ENCODE assay signal across 8 cellular contexts in genomic region chr16:29745853-29746345, GRCh38. TPM values are rescaled to one million over a fixed set of nuclear protein-coding genes. Genes with fewer than 3 reads are reported as not detected.
A peak's percentile ranks its signal among the peaks of the same experiment; 100 is the strongest.
DNase-seq lines count a peak whose midpoint lies in the region; ATAC-seq and TF ChIP-seq lines count a peak whose summit lies in the region.

A gene with protein sequence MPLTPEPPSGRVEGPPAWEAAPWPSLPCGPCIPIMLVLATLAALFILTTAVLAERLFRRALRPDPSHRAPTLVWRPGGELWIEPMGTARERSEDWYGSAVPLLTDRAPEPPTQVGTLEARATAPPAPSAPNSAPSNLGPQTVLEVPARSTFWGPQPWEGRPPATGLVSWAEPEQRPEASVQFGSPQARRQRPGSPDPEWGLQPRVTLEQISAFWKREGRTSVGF (minus strand): TSS chr16:29745990. CDS start chr16:29744951, 1,039 bp downstream.

- no peaks in the 10 kb centered on the region for H3K9me3 ChIP-seq in SU-DHL-6 (ENCODE audit: insufficient read depth, low read length)
- H3K9me3 ChIP-seq in mucosa of descending colon = no peaks in the 10 kb centered on the region

- peaks cover 37% of the 10 kb centered on the region for H3K4me1 ChIP-seq in mucosa of descending colon (ENCODE audit: low read depth)

- H3K9me2 ChIP-seq in SU-DHL-6 (replicated peaks; ENCODE audit: insufficient read depth, low read length) = no peaks in the 10 kb centered on the region

- TF ChIP-seq CTCF in SU-DHL-6 (IDR thresholded peaks at IDR 0.05; ENCODE audit: insufficient read depth, low read length, poor library complexity, severe bottlenecking) (no peak), mucosa of descending colon (IDR thresholded peaks at IDR 0.05) (no peak)

- H3K27me3 Mint-ChIP-seq in stimulated activated naive CD8-positive, alpha-beta T cell treated with anti-CD3 and anti-CD28 coated beads, Interleukin-15, Interleukin-2, amounts not matched to agents 100 ng/mL and 50 ng/mL, for 24 hours = no peaks in the 10 kb centered on the region

- peaks cover 32% of the 10 kb centered on the region for H3K36me3 Mint-ChIP-seq in stimulated activated naive CD8-positive, alpha-beta T cell treated with anti-CD3 and anti-CD28 coated beads, Interleukin-15, Interleukin-2, amounts not matched to agents 100 ng/mL and 50 ng/mL, for 24 hours (ENCODE audit: low read depth)

- peak within 1 kb of the TSS; percentile 40; the same call in 1 of the 2 replicates for H3K9ac ChIP-seq in SU-DHL-6 (ENCODE audit: low read length)

- H3K27ac Mint-ChIP-seq in stimulated activated naive CD8-positive, alpha-beta T cell treated with anti-CD3 and anti-CD28 coated beads, Interleukin-15, Interleukin-2, amounts not matched to agents 100 ng/mL and 50 ng/mL, for 24 hours = peak within 1 kb of the TSS; percentile 99

- peaks cover 71% of the 10 kb centered on the region for H3K4me1 Mint-ChIP-seq in stimulated activated naive CD8-positive, alpha-beta T cell treated with anti-CD3 and anti-CD28 coated beads, Interleukin-15, Interleukin-2, amounts not matched to agents 100 ng/mL and 50 ng/mL, for 24 hours (ENCODE audit: low read depth)

- no peak within 1 kb of the TSS for H3K27ac ChIP-seq in SU-DHL-6 (ENCODE audit: low read depth, low read length)

- peak; percentile 87 for DNase-seq in activated gamma-delta T cell treated with anti-CD3 and anti-CD28 coated beads, Interleukin-2, amount 50 U/mL, for 16 hours (ENCODE audit: low read depth)
- DNase-seq in mucosa of descending colon (peak; percentile 74 to 94 (median 77)), HPDE6-E6E7 (ENCODE audit: extremely low spot score) (no peak), NCI-H446 treated with DMSO at 0.1 percent for 48 hours (lab: John Stamatoyannopoulos, UW) (no peak)

- peak within 1 kb of the TSS; percentile 51 for H2AFZ ChIP-seq in SU-DHL-6 (ENCODE audit: low read depth, low read length, severe bottlenecking)

- H3K9me3 Mint-ChIP-seq in stimulated activated naive CD8-positive, alpha-beta T cell treated with anti-CD3 and anti-CD28 coated beads, Interleukin-15, Interleukin-2, amounts not matched to agents 100 ng/mL and 50 ng/mL, for 24 hours = no peaks in the 10 kb centered on the region

- no peak within 1 kb of the TSS for H3K4me3 ChIP-seq in SU-DHL-6 (ENCODE audit: insufficient read depth, low read length, poor library complexity, severe bottlenecking)
- no peak within 1 kb of the TSS for H3K4me3 ChIP-seq in mucosa of descending colon

- ATAC-seq in HG02852 (IDR thresholded peaks at IDR 0.05; ENCODE audit: unreplicated experiment) (peak; percentile 61), mucosa of descending colon (peak; percentile 82)

- no peaks in the 10 kb centered on the region for H3F3A ChIP-seq in SU-DHL-6 (ENCODE audit: insufficient read depth)

- H4K20me1 ChIP-seq in SU-DHL-6 (ENCODE audit: low read depth, low read length) = no peaks in the 10 kb centered on the region

- H3K4me2 ChIP-seq in SU-DHL-6 (ENCODE audit: low read depth, low read length, poor library complexity, severe bottlenecking) = peak within 1 kb of the TSS; percentile 37

- TF ChIP-seq POLR2A in GM15510 (IDR thresholded peaks at IDR 0.05; ENCODE audit: borderline replicate concordance, extremely low read depth, insufficient read length) = peak; percentile 46

- intact Hi-C loops in mucosa of descending colon (cut with DNase I, micrococcal nuclease) = no loop called here

- no peaks in the 10 kb centered on the region for H3K27me3 ChIP-seq in SU-DHL-6 (ENCODE audit: low read length)

- no peaks in the 10 kb centered on the region for H3K79me2 ChIP-seq in SU-DHL-6 (ENCODE audit: insufficient read depth, low read length)

- H3K36me3 ChIP-seq in SU-DHL-6 (ENCODE audit: low read length) = no peaks in the 10 kb centered on the region
- no peaks in the 10 kb centered on the region for H3K36me3 ChIP-seq in mucosa of descending colon (ENCODE audit: low read depth)

- H3K4me3 Mint-ChIP-seq in stimulated activated naive CD8-positive, alpha-beta T cell treated with anti-CD3 and anti-CD28 coated beads, Interleukin-15, Interleukin-2, amounts not matched to agents 100 ng/mL and 50 ng/mL, for 24 hours = peak within 1 kb of the TSS; percentile 97

RNA-seq across cellular contexts. Expression of the gene that starts here (rescaled TPM):
- 1 to 10 TPM; 1.6 to 3.4 (median 1.7) TPM for total RNA-seq in mucosa of descending colon

Comparison
In these comparisons a context has a peak if more than half of its experiments do, and no peak if none do; other contexts are left out.
1. DNase-seq: peak in activated gamma-delta T cell treated with anti-CD3 and anti-CD28 coated beads, Interleukin-2, amount 50 U/mL, for 16 hours (single experiment) and mucosa of descending colon (3 of 3); none in HPDE6-E6E7 (single experiment) and NCI-H446 treated with DMSO at 0.1 percent for 48 hours (single experiment).